ENCODE assay signal across 21 cellular contexts in genomic region chr2:185316383-185316782, GRCh38.
DNase-seq lines count a peak whose midpoint lies in the region; ATAC-seq, FAIRE-seq and TF ChIP-seq lines count a peak whose summit lies in the region.
"Had no signal": no experiment of that assay in that cellular context is flagged by ENCODE, and none has a peak within 500 bp of the region (broad histone marks: within the 10 kb centered on the region; RNA-seq: fewer than 3 reads in every experiment).

No MANE protein-coding gene starts in this region.

- H3K9ac ChIP-seq in HepG2 (ENCODE audit: insufficient read depth, low read depth, low read length), result no peak overlapping the region

- H4K20me1 ChIP-seq in HepG2 (ENCODE audit: insufficient read depth, low read length) (no peaks in the 10 kb centered on the region), hepatocyte (ENCODE audit: insufficient read depth, poor library complexity, severe bottlenecking) (no peaks in the 10 kb centered on the region)

- H3K4me1 ChIP-seq in HepG2 (ENCODE audit: insufficient read depth, low read length) (peaks cover 11% of the 10 kb centered on the region), right lobe of liver (no peaks in the 10 kb centered on the region), hepatocyte (ENCODE audit: insufficient read depth) (no peaks in the 10 kb centered on the region)
- H3K4me1 ChIP-seq: tibial nerve had no signal

- no peak for FAIRE-seq in HepG2 (lab: Jason Lieb, UNC)

- H3K79me2 ChIP-seq in HepG2 (ENCODE audit: insufficient read depth, low read length) (no peaks in the 10 kb centered on the region), hepatocyte (no peaks in the 10 kb centered on the region)

- TF ChIP-seq CTCF in HepG2 (CRISPR knock-in tag; IDR thresholded peaks at IDR 0.05), result no peak
- no peak for TF ChIP-seq CTCF in right lobe of liver (IDR thresholded peaks at IDR 0.05)
- no peak for TF ChIP-seq CTCF in hepatocyte (IDR thresholded peaks at IDR 0.05; ENCODE audit: poor library complexity)
- TF ChIP-seq CTCF in foreskin fibroblast (IDR thresholded peaks at IDR 0.05; ENCODE audit: low read depth, low read length), result no peak

- WGBS in HepG2 (ENCODE audit: low lambda C conversion rate), result 2% methylated on average over 2 of the region's 2 CpGs
- 30% methylated on average over 2 of the region's 2 CpGs for WGBS in right lobe of liver (ENCODE audit: insufficient coverage, low coverage, low lambda C conversion rate, missing lambda C conversion rate)
- 46% methylated on average over 2 of the region's 2 CpGs for WGBS in hepatocyte (ENCODE audit: low lambda C conversion rate, missing lambda C conversion rate)

- in situ Hi-C loops in HepG2 (cut with HindIII; ENCODE audit: extremely low pct_ligation_motif_present, low pct_unique_long_range_greater_than_20kb), result no loop called here

- DNase-seq in HepG2 (ENCODE audit: low spot score), result peak; percentile 9
- no peak for DNase-seq in right lobe of liver
- peak; percentile 3 for DNase-seq in amniotic epithelial cell (ENCODE audit: low read depth)
- DNase-seq in activated CD8-positive, alpha-beta memory T cell treated with anti-CD3 and anti-CD28 coated beads, Interleukin-2, amount 50 U/mL, for 4 hours, result no peak
- no peak for DNase-seq in hepatocyte (ENCODE audit: low spot score)
- DNase-seq in foreskin fibroblast, result no peak
- DNase-seq: activated CD8-positive, alpha-beta memory T cell treated with anti-CD3 and anti-CD28 coated beads, Interleukin-2, amount 10 ng/mL, durations not matched to agents 7 days and 5 days; activated naive CD4-positive, alpha-beta T cell; CD4-positive, alpha-beta T cell; HFFc6; Kasumi-1; left colon; NCI-H1694; NCI-H510A treated with DMSO at 0.1 percent for 48 hours; PC-3; stimulated activated CD4-positive, alpha-beta T cell treated with anti-CD3 and anti-CD28 coated beads, Interleukin-4, amount 100 ng/mL, for 24 hours had no signal

- POLR2A ChIA-PET in HepG2 (lab: Yijun Ruan, JAX), result no interaction called here

- ATAC-seq in HepG2 (no peak), right lobe of liver (no peak), GM21526 (IDR thresholded peaks at IDR 0.05; ENCODE audit: low FRiP score, unreplicated experiment) (peak; percentile 58), HG03060 (IDR thresholded peaks at IDR 0.05; ENCODE audit: low read depth, unreplicated experiment) (peak; percentile 68)
- ATAC-seq: activated CD8-positive, alpha-beta memory T cell treated with anti-CD3 and anti-CD28 coated beads, Interleukin-2, amount 10 ng/mL, durations not matched to agents 7 days and 5 days; left colon; PC-3; SK-N-SH treated with all-trans-retinoic acid at 6 μM for 48 hours had no signal

- TF ChIP-seq POLR2A in HepG2 (IDR thresholded peaks at IDR 0.05; ENCODE audit: insufficient read depth in 1 of 2, low read depth in 2 of 2, low read length in 2 of 2) (no peak), right lobe of liver (IDR thresholded peaks at IDR 0.05) (no peak)

- H3K27ac ChIP-seq in HepG2 (ENCODE audit: extremely low read length, insufficient read depth, low read length) (no peak overlapping the region), right lobe of liver (no peak overlapping the region), hepatocyte (no peak overlapping the region)
- H3K27ac ChIP-seq: coronary artery, tibial nerve had no signal

- no peak overlapping the region for H3K4me3 ChIP-seq in HepG2 (replicated peaks in 1 of 3; ENCODE audit: insufficient read depth in 1 of 3, low read depth in 2 of 3, low read length in 3 of 3)
- H3K4me3 ChIP-seq in right lobe of liver, result no peak overlapping the region
- H3K4me3 ChIP-seq in hepatocyte, result no peak overlapping the region
- no peak overlapping the region for H3K4me3 ChIP-seq in foreskin fibroblast (ENCODE audit: low read depth in 1 of 2, low read length in 2 of 2)
- H3K4me3 ChIP-seq: coronary artery, tibial nerve had no signal

- H3K9me2 ChIP-seq in hepatocyte (replicated peaks; ENCODE audit: insufficient read depth), result no peaks in the 10 kb centered on the region

- TF ChIP-seq EP300 in HepG2 (IDR thresholded peaks at IDR 0.05; ENCODE audit: low read depth in 2 of 2, low read length in 2 of 2) (no peak), HepG2 (CRISPR knock-in tag; IDR thresholded peaks at IDR 0.05; ENCODE audit: borderline replicate concordance) (no peak)

- no peak overlapping the region for H2AFZ ChIP-seq in HepG2 (ENCODE audit: low read length)
- H2AFZ ChIP-seq in hepatocyte, result no peak overlapping the region

- no TSS peak for BruUV-seq in HepG2 (replicated peaks; lab: Mats Ljungman, UMichigan)

- peaks cover 0 to 7% of the 10 kb centered on the region in 2 experiments; a peak in 1 of 5 replicates for H3K27me3 ChIP-seq in HepG2 (ENCODE audit: control insufficient read depth in 1 of 2, insufficient read depth in 2 of 2, low read length in 2 of 2)
- H3K27me3 ChIP-seq in right lobe of liver, result no peaks in the 10 kb centered on the region
- H3K27me3 ChIP-seq in hepatocyte, result no peaks in the 10 kb centered on the region
- H3K27me3 ChIP-seq: tibial nerve had no signal

- intact Hi-C loops in HepG2 (cut with micrococcal nuclease; ENCODE audit: unreplicated experiment) (no loop called here), right lobe of liver (cut with DNase I) (no loop called here)

- CTCF ChIA-PET in HepG2 (lab: Yijun Ruan, JAX; ENCODE audit: low intra/inter-chr PET ratio, low total read pairs), result no interaction called here

- H3K4me2 ChIP-seq in HepG2 (ENCODE audit: low read depth, low read length), result no peak overlapping the region
- H3K4me2 ChIP-seq in hepatocyte, result no peak overlapping the region

- H3K9me3 ChIP-seq in HepG2 (ENCODE audit: low read length) (no peaks in the 10 kb centered on the region), right lobe of liver (no peaks in the 10 kb centered on the region), hepatocyte (ENCODE audit: low read depth) (no peaks in the 10 kb centered on the region)
- H3K9me3 ChIP-seq: tibial nerve had no signal

- TF ChIP-seq RAD21 in HepG2 (CRISPR knock-in tag; IDR thresholded peaks at IDR 0.05), result no peak

- H3K36me3 ChIP-seq in HepG2 (replicated peaks in 1 of 2; ENCODE audit: control insufficient read depth in 1 of 2, insufficient read depth in 2 of 2, low read length in 2 of 2), result no peaks in the 10 kb centered on the region
- H3K36me3 ChIP-seq in right lobe of liver, result no peaks in the 10 kb centered on the region
- H3K36me3 ChIP-seq in hepatocyte (replicated peaks; ENCODE audit: insufficient read depth, low read depth), result no peaks in the 10 kb centered on the region
- H3K36me3 ChIP-seq: tibial nerve had no signal

TF ChIP-seq in HepG2, 621 proteins besides CTCF, POLR2A, EP300 and RAD21:
- TF ChIP-seq ZSCAN5A (CRISPR knock-in tag; IDR thresholded peaks at IDR 0.05; ENCODE audit: borderline replicate concordance) (no peak), MXD3 (CRISPR knock-in tag; IDR thresholded peaks at IDR 0.05) (no peak), ZNF230 (CRISPR knock-in tag; IDR thresholded peaks at IDR 0.05) (no peak), CBFB (CRISPR knock-in tag; IDR thresholded peaks at IDR 0.05) (0 out of 2 replicates have a peak, but pooled peaks have one; percentile 62)

Comparison
In these comparisons a context has a peak if more than half of its experiments do, and no peak if none do; other contexts are left out.
1. DNase-seq: peak in HepG2 (single experiment) and amniotic epithelial cell (single experiment); none in right lobe of liver (0 of 3), activated CD8-positive, alpha-beta memory T cell treated with anti-CD3 and anti-CD28 coated beads, Interleukin-2, amount 50 U/mL, for 4 hours (single experiment), hepatocyte (single experiment) and foreskin fibroblast (0 of 2).
2. ATAC-seq: peak in GM21526 (single experiment) and HG03060 (single experiment); none in HepG2 (single experiment) and right lobe of liver (0 of 4).